8 cellular contexts compared by ENCODE assay signal in the genomic region with DNA sequence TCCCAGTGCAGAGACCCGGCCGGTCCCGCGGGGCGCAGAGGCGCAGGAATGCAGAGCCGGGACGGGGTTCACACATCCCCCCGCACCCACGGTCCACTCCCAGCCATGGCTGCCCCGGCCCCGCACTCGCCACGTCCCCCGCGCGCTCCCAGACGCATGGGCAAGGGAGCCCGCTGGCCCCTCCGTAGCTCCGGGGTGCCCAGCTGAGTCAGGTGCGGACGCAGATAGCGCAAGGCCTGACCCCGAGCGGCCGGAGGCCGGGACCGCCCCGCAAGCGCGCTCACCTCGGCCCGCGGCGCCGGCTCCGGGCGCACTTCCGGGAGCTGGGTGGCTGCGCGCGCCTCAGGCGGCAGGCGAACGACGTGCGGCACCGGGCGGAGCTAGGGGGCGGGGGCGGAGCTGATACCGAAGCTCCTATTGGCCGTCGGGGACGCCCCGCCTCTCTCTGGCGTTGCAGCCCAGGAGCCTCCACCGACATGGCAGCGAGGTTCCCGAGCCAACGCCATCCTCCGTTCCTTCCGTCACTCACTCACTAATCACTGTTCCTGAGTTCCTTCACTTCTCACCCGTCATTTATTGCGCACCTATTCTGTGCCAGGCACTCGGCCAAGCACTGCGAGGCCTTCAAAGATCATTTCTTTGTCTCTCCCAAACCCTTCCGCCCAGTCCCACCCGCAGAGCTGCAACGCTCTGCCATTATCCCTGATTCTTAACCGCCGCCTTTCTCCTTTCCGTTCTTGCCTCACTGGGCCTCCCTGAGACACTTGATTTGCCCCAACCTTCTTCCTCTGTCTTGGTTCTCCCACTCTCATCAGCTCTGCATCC. TPM values are rescaled to one million over a fixed set of nuclear protein-coding genes. Genes with fewer than 3 reads are reported as not detected.
A peak's percentile ranks its signal among the peaks of the same experiment; 100 is the strongest.
DNase-seq lines count a peak whose midpoint lies in the region; ATAC-seq and TF ChIP-seq lines count a peak whose summit lies in the region.

A gene with protein sequence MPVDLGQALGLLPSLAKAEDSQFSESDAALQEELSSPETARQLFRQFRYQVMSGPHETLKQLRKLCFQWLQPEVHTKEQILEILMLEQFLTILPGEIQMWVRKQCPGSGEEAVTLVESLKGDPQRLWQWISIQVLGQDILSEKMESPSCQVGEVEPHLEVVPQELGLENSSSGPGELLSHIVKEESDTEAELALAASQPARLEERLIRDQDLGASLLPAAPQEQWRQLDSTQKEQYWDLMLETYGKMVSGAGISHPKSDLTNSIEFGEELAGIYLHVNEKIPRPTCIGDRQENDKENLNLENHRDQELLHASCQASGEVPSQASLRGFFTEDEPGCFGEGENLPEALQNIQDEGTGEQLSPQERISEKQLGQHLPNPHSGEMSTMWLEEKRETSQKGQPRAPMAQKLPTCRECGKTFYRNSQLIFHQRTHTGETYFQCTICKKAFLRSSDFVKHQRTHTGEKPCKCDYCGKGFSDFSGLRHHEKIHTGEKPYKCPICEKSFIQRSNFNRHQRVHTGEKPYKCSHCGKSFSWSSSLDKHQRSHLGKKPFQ (minus strand): TSS at position 329 of the 825 bp plus-strand sequence. CDS start 4,646 bp downstream, outside the sequence.

- TF ChIP-seq CTCF in GM06990 (IDR thresholded peaks at IDR 0.05; ENCODE audit: insufficient read depth, low read length, poor library complexity, severe bottlenecking) (no peak), HFFc6 (IDR thresholded peaks at IDR 0.05) (peak; percentile 32; the same call in 1 of the 2 replicates), osteocyte (IDR thresholded peaks at IDR 0.05) (no peak), thoracic aorta (IDR thresholded peaks at IDR 0.05) (no peak)

- ATAC-seq in thoracic aorta (ENCODE audit: insufficient number of reproducible peaks, low FRiP score, low read depth), result peak; percentile 99

- peak within 1 kb of the TSS; percentile 96 for H3K4me3 Mint-ChIP-seq in HFFc6
- peak within 1 kb of the TSS; percentile 95 for H3K4me3 Mint-ChIP-seq in activated naive CD4-positive, alpha-beta T cell treated with anti-CD3 and anti-CD28 coated beads, Interleukin-2, amount 50 U/mL, for 24 hours
- peak within 1 kb of the TSS; percentile 95 for H3K4me3 Mint-ChIP-seq in osteocyte (ENCODE audit: unreplicated experiment)

- H3K27me3 ChIP-seq in GM06990 (replicated peaks; ENCODE audit: control insufficient read depth, insufficient read depth, low read length), result no peaks in the 10 kb centered on the region
- no peaks in the 10 kb centered on the region for H3K27me3 ChIP-seq in thoracic aorta (replicated peaks; ENCODE audit: insufficient read depth)

- H3K27ac Mint-ChIP-seq in HFFc6, result peak within 1 kb of the TSS; percentile 91
- H3K27ac Mint-ChIP-seq in activated naive CD4-positive, alpha-beta T cell treated with anti-CD3 and anti-CD28 coated beads, Interleukin-2, amount 50 U/mL, for 24 hours, result peak within 1 kb of the TSS; percentile 95
- peak within 1 kb of the TSS; percentile 95 for H3K27ac Mint-ChIP-seq in osteocyte (ENCODE audit: unreplicated experiment)

- peaks cover 6% of the 10 kb centered on the region for H3K4me1 Mint-ChIP-seq in HFFc6 (ENCODE audit: low read depth)
- peaks cover 29% of the 10 kb centered on the region for H3K4me1 Mint-ChIP-seq in activated naive CD4-positive, alpha-beta T cell treated with anti-CD3 and anti-CD28 coated beads, Interleukin-2, amount 50 U/mL, for 24 hours
- peaks cover 8% of the 10 kb centered on the region for H3K4me1 Mint-ChIP-seq in osteocyte (ENCODE audit: unreplicated experiment)

- H3K27me3 Mint-ChIP-seq in HFFc6 (ENCODE audit: insufficient read depth) (peaks cover 1% of the 10 kb centered on the region), osteocyte (ENCODE audit: unreplicated experiment) (no peaks in the 10 kb centered on the region)
- H3K27me3 Mint-ChIP-seq in activated naive CD4-positive, alpha-beta T cell treated with anti-CD3 and anti-CD28 coated beads, Interleukin-2, amount 50 U/mL, for 24 hours, result no peaks in the 10 kb centered on the region

- H3K9me3 Mint-ChIP-seq in HFFc6 (no peaks in the 10 kb centered on the region), osteocyte (ENCODE audit: unreplicated experiment) (no peaks in the 10 kb centered on the region)
- no peaks in the 10 kb centered on the region for H3K9me3 Mint-ChIP-seq in activated naive CD4-positive, alpha-beta T cell treated with anti-CD3 and anti-CD28 coated beads, Interleukin-2, amount 50 U/mL, for 24 hours

- peaks cover 0 to 6% of the 10 kb centered on the region in 2 donors for H3K4me1 ChIP-seq in thoracic aorta (ENCODE audit: control insufficient read depth in 1 of 2, low read depth in 2 of 2)

- H3K4me3 ChIP-seq in GM06990 (replicated peaks; ENCODE audit: low read depth, low read length) (peak within 1 kb of the TSS; percentile 78), SK-N-MC (peak within 1 kb of the TSS; percentile 88), thoracic aorta (peak within 1 kb of the TSS; percentile 99)

- H3K9me3 ChIP-seq in SK-N-MC (ENCODE audit: low read depth, low read length) (no peaks in the 10 kb centered on the region), thoracic aorta (no peaks in the 10 kb centered on the region)

- H3K36me3 Mint-ChIP-seq in HFFc6 (ENCODE audit: low read depth) (no peaks in the 10 kb centered on the region), osteocyte (ENCODE audit: unreplicated experiment) (peaks cover 9% of the 10 kb centered on the region)
- peaks cover 2% of the 10 kb centered on the region for H3K36me3 Mint-ChIP-seq in activated naive CD4-positive, alpha-beta T cell treated with anti-CD3 and anti-CD28 coated beads, Interleukin-2, amount 50 U/mL, for 24 hours

- H3K36me3 ChIP-seq in GM06990 (ENCODE audit: control insufficient read depth, insufficient read depth, low read length) (peaks cover 2% of the 10 kb centered on the region), SK-N-MC (ENCODE audit: insufficient read depth, low read length) (peaks cover 2% of the 10 kb centered on the region; the same call in 1 of the 2 replicates), thoracic aorta (no peaks in the 10 kb centered on the region)

- DNase-seq in GM06990 (ENCODE audit: extremely low read depth, insufficient read length), result peak; percentile 97
- DNase-seq in HFFc6, result peak; percentile 90
- DNase-seq in NAMALWA (ENCODE audit: low spot score), result peak; percentile 83
- DNase-seq in SK-N-MC (ENCODE audit: low read depth, low spot score), result no peak
- DNase-seq in glomerular visceral epithelial cell (ENCODE audit: extremely low spot score), result peak; percentile 96
- peak; percentile 98 for DNase-seq in osteocyte (ENCODE audit: extremely low spot score, unreplicated experiment)
- peak; percentile 89 for DNase-seq in thoracic aorta (ENCODE audit: low spot score)

- peak within 1 kb of the TSS; percentile 46; the same call in 1 of the 2 replicates for H3K27ac ChIP-seq in SK-N-MC
- H3K27ac ChIP-seq in thoracic aorta, result peak within 1 kb of the TSS; percentile 90 to 93

- H3K9ac ChIP-seq in SK-N-MC (ENCODE audit: insufficient read length), result peak within 1 kb of the TSS; percentile 85

RNA-seq across cellular contexts. Expression of the gene that starts here (rescaled TPM):
- 1 to 10 TPM; 4.2 to 6.0 (median 4.6) TPM for total RNA-seq in HFFc6 (2021; fragmentation: NEBNext Ultra II Directional; extraction: Animal tissue kit (Norgen Biotek cat#: 25700))
- total RNA-seq in osteocyte (11.0 and 11.8 TPM in 2 replicates), thoracic aorta (10 to 100 TPM in 1 of 2 donors, 1 to 10 TPM in 1; 4.7 to 15.1 TPM)
